Comparison of ENCODE assay signal across 10 cellular contexts in genomic region chr21:38938343-38938742, GRCh38.
A peak's percentile ranks its signal among the peaks of the same experiment; 100 is the strongest.
DNase-seq lines count a peak whose midpoint lies in the region; ATAC-seq, FAIRE-seq and TF ChIP-seq lines count a peak whose summit lies in the region.
"Had no signal": no experiment of that assay in that cellular context is flagged by ENCODE, and none has a peak within 500 bp of the region (broad histone marks: within the 10 kb centered on the region; RNA-seq: fewer than 3 reads in every experiment).

No MANE protein-coding gene starts in this region.

- H4K20me1 ChIP-seq in HepG2 (ENCODE audit: insufficient read depth, low read length): no peaks in the 10 kb centered on the region

- peaks cover 18% of the 10 kb centered on the region for H3K4me1 Mint-ChIP-seq in stimulated activated naive CD8-positive, alpha-beta T cell treated with anti-CD3 and anti-CD28 coated beads, Interleukin-15, Interleukin-2, amounts not matched to agents 100 ng/mL and 50 ng/mL, for 24 hours (ENCODE audit: low read depth)
- peaks cover 10% of the 10 kb centered on the region for H3K4me1 Mint-ChIP-seq in CD14-positive monocyte

- no TSS peak for BruUV-seq in HepG2 (replicated peaks; lab: Mats Ljungman, UMichigan)

- no peak overlapping the region for H3K9ac ChIP-seq in HepG2 (ENCODE audit: insufficient read depth, low read depth, low read length)

- no peak overlapping the region for H3K4me3 ChIP-seq in HepG2 (replicated peaks in 1 of 3; ENCODE audit: insufficient read depth in 1 of 3, low read depth in 2 of 3, low read length in 3 of 3)
- H3K4me3 ChIP-seq in right lobe of liver: no peak overlapping the region
- no peak overlapping the region for H3K4me3 ChIP-seq in effector memory CD4-positive, alpha-beta T cell (ENCODE audit: insufficient read depth, low read depth, low read length, poor library complexity, severe bottlenecking)
- H3K4me3 ChIP-seq: thyroid gland had no signal

- H3K9me3 ChIP-seq in HepG2 (ENCODE audit: low read length) (no peaks in the 10 kb centered on the region), right lobe of liver (no peaks in the 10 kb centered on the region)
- H3K9me3 ChIP-seq in effector memory CD4-positive, alpha-beta T cell (ENCODE audit: control insufficient read depth, low read length): no peaks in the 10 kb centered on the region
- H3K9me3 ChIP-seq: thyroid gland had no signal

- no peak overlapping the region for H3K4me3 Mint-ChIP-seq in stimulated activated naive CD8-positive, alpha-beta T cell treated with anti-CD3 and anti-CD28 coated beads, Interleukin-15, Interleukin-2, amounts not matched to agents 100 ng/mL and 50 ng/mL, for 24 hours
- H3K4me3 Mint-ChIP-seq in CD14-positive monocyte: no peak overlapping the region

- TF ChIP-seq POLR2A in HepG2 (IDR thresholded peaks at IDR 0.05; ENCODE audit: insufficient read depth in 1 of 2, low read depth in 2 of 2, low read length in 2 of 2) (no peak), right lobe of liver (IDR thresholded peaks at IDR 0.05) (no peak)

- H3K4me1 ChIP-seq in HepG2 (ENCODE audit: insufficient read depth, low read length) (no peaks in the 10 kb centered on the region), right lobe of liver (no peaks in the 10 kb centered on the region)
- H3K4me1 ChIP-seq in effector memory CD4-positive, alpha-beta T cell (ENCODE audit: control insufficient read depth, insufficient read depth, low read length, poor library complexity, severe bottlenecking): no peaks in the 10 kb centered on the region
- H3K4me1 ChIP-seq: thyroid gland had no signal

- TF ChIP-seq RAD21 in HepG2 (CRISPR knock-in tag; IDR thresholded peaks at IDR 0.05): no peak

- no peak overlapping the region for H3K27ac ChIP-seq in HepG2 (ENCODE audit: extremely low read length, insufficient read depth, low read length)
- H3K27ac ChIP-seq in right lobe of liver: no peak overlapping the region
- H3K27ac ChIP-seq in effector memory CD4-positive, alpha-beta T cell (ENCODE audit: insufficient read depth, low read length, poor library complexity, severe bottlenecking): no peak overlapping the region
- H3K27ac ChIP-seq: thyroid gland had no signal

- TF ChIP-seq CTCF in HepG2 (CRISPR knock-in tag; IDR thresholded peaks at IDR 0.05) (no peak), right lobe of liver (IDR thresholded peaks at IDR 0.05) (no peak), CD14-positive monocyte (IDR thresholded peaks at IDR 0.05) (no peak)

- CTCF ChIA-PET in HepG2 (lab: Yijun Ruan, JAX; ENCODE audit: low intra/inter-chr PET ratio, low total read pairs): no interaction called here

- no peak for ATAC-seq in HepG2
- ATAC-seq in right lobe of liver: no peak
- ATAC-seq in HG02852 (IDR thresholded peaks at IDR 0.05; ENCODE audit: unreplicated experiment): no peak

- intact Hi-C loops in HepG2 (cut with micrococcal nuclease; ENCODE audit: unreplicated experiment) (no loop called here), right lobe of liver (cut with DNase I) (no loop called here), CD14-positive monocyte (cut with micrococcal nuclease) (no loop called here)

- H2AFZ ChIP-seq in HepG2 (ENCODE audit: low read length): no peak overlapping the region

- no peaks in the 10 kb centered on the region for H3K27me3 Mint-ChIP-seq in stimulated activated naive CD8-positive, alpha-beta T cell treated with anti-CD3 and anti-CD28 coated beads, Interleukin-15, Interleukin-2, amounts not matched to agents 100 ng/mL and 50 ng/mL, for 24 hours
- peaks cover 1 to 2% (median 2%) of the 10 kb centered on the region in 3 donors for H3K27me3 Mint-ChIP-seq in CD14-positive monocyte (ENCODE audit: low read depth in 3 of 3)

- no peak overlapping the region for H3K4me2 ChIP-seq in HepG2 (ENCODE audit: low read depth, low read length)

- FAIRE-seq in HepG2 (lab: Jason Lieb, UNC): no peak
- FAIRE-seq: islet of Langerhans had no signal

- no peaks in the 10 kb centered on the region for H3K9me3 Mint-ChIP-seq in stimulated activated naive CD8-positive, alpha-beta T cell treated with anti-CD3 and anti-CD28 coated beads, Interleukin-15, Interleukin-2, amounts not matched to agents 100 ng/mL and 50 ng/mL, for 24 hours
- peaks cover 0 to 9% (median 2%) of the 10 kb centered on the region in 7 donors for H3K9me3 Mint-ChIP-seq in CD14-positive monocyte

- TF ChIP-seq EP300 in HepG2 (IDR thresholded peaks at IDR 0.05; ENCODE audit: low read depth in 2 of 2, low read length in 2 of 2): no peak
- TF ChIP-seq EP300 in HepG2 (CRISPR knock-in tag; IDR thresholded peaks at IDR 0.05; ENCODE audit: borderline replicate concordance): no peak

- H3K79me2 ChIP-seq in HepG2 (ENCODE audit: insufficient read depth, low read length): no peaks in the 10 kb centered on the region

- 61% methylated on average over 7 of the region's 7 CpGs for WGBS in HepG2 (ENCODE audit: low lambda C conversion rate)
- 44% methylated on average over 4 of the region's 7 CpGs for WGBS in right lobe of liver (ENCODE audit: insufficient coverage, low coverage, low lambda C conversion rate, missing lambda C conversion rate)

- in situ Hi-C loops in HepG2 (cut with HindIII; ENCODE audit: extremely low pct_ligation_motif_present, low pct_unique_long_range_greater_than_20kb): no loop called here

- POLR2A ChIA-PET in HepG2 (lab: Yijun Ruan, JAX): no interaction called here

- H3K27me3 ChIP-seq in HepG2 (ENCODE audit: control insufficient read depth in 1 of 2, insufficient read depth in 2 of 2, low read length in 2 of 2) (no peaks in the 10 kb centered on the region), right lobe of liver (no peaks in the 10 kb centered on the region)
- no peaks in the 10 kb centered on the region for H3K27me3 ChIP-seq in effector memory CD4-positive, alpha-beta T cell (replicated peaks; ENCODE audit: control insufficient read depth, insufficient read depth, low read length, poor library complexity, severe bottlenecking)
- H3K27me3 ChIP-seq: thyroid gland had no signal

- DNase-seq in HepG2 (ENCODE audit: low spot score) (no peak), right lobe of liver (no peak), NCI-H2196 (lab: John Stamatoyannopoulos, UW; ENCODE audit: unreplicated experiment) (peak; percentile 52), astrocyte of the hippocampus (ENCODE audit: low read depth, low spot score) (peak; percentile 51), CD14-positive monocyte (ENCODE audit: low spot score) (no peak)
- DNase-seq in effector memory CD4-positive, alpha-beta T cell: no peak
- DNase-seq: thyroid gland had no signal

- no peaks in the 10 kb centered on the region for H3K36me3 Mint-ChIP-seq in stimulated activated naive CD8-positive, alpha-beta T cell treated with anti-CD3 and anti-CD28 coated beads, Interleukin-15, Interleukin-2, amounts not matched to agents 100 ng/mL and 50 ng/mL, for 24 hours (ENCODE audit: low read depth)
- no peaks in the 10 kb centered on the region for H3K36me3 Mint-ChIP-seq in CD14-positive monocyte

- peak overlapping the region; percentile 87 for H3K27ac Mint-ChIP-seq in stimulated activated naive CD8-positive, alpha-beta T cell treated with anti-CD3 and anti-CD28 coated beads, Interleukin-15, Interleukin-2, amounts not matched to agents 100 ng/mL and 50 ng/mL, for 24 hours
- no peak overlapping the region for H3K27ac Mint-ChIP-seq in CD14-positive monocyte

- no peaks in the 10 kb centered on the region for H3K36me3 ChIP-seq in HepG2 (replicated peaks in 1 of 2; ENCODE audit: control insufficient read depth in 1 of 2, insufficient read depth in 2 of 2, low read length in 2 of 2)
- H3K36me3 ChIP-seq in right lobe of liver: no peaks in the 10 kb centered on the region
- H3K36me3 ChIP-seq in effector memory CD4-positive, alpha-beta T cell (ENCODE audit: control insufficient read depth, insufficient read depth, low read length): no peaks in the 10 kb centered on the region
- H3K36me3 ChIP-seq: thyroid gland had no signal

TF ChIP-seq in HepG2, 621 proteins besides CTCF, POLR2A, EP300 and RAD21:
- no peak for TF ChIP-seq HDAC6 (IDR thresholded peaks at IDR 0.05; ENCODE audit: low read depth, low read length)
- no peak for TF ChIP-seq RNF219 (CRISPR knock-in tag; IDR thresholded peaks at IDR 0.05)
- TF ChIP-seq ZNF24 (IDR thresholded peaks at IDR 0.05): no peak
- TF ChIP-seq NFATC3 (CRISPR knock-in tag; IDR thresholded peaks at IDR 0.05): no peak
- TF ChIP-seq RFX3 (CRISPR knock-in tag; IDR thresholded peaks at IDR 0.05): peak; percentile 70
- no peak for TF ChIP-seq MYNN (CRISPR knock-in tag; IDR thresholded peaks at IDR 0.05; ENCODE audit: low read depth)
- TF ChIP-seq RFX1 (IDR thresholded peaks at IDR 0.05): peak; percentile 63
- no peak for TF ChIP-seq ZNF792 (CRISPR knock-in tag; IDR thresholded peaks at IDR 0.05)
TF ChIP-seq in HepG2: peak in this region for 2.

Comparison
In these comparisons a context has a peak if more than half of its experiments do, and no peak if none do; other contexts are left out.
1. DNase-seq: peak in NCI-H2196 (single experiment) and astrocyte of the hippocampus (single experiment); none in HepG2 (single experiment), right lobe of liver (0 of 3), CD14-positive monocyte (single experiment) and effector memory CD4-positive, alpha-beta T cell (0 of 3).